ENCODE assay signal across 20 cellular contexts in genomic region chrX:53085661-53086229, GRCh38. TPM values are rescaled to one million over a fixed set of nuclear protein-coding genes. Genes with fewer than 3 reads are reported as not detected.
A peak's percentile ranks its signal among the peaks of the same experiment; 100 is the strongest.
DNase-seq lines count a peak whose midpoint lies in the region; ATAC-seq, FAIRE-seq and TF ChIP-seq lines count a peak whose summit lies in the region.
"Had no signal": no experiment of that assay in that cellular context is flagged by ENCODE, and none has a peak within 500 bp of the region (broad histone marks: within the 10 kb centered on the region; RNA-seq: fewer than 3 reads in every experiment).

No MANE protein-coding gene starts in this region.

- H3K9me3 Mint-ChIP-seq in CD4-positive, alpha-beta T cell: no peaks in the 10 kb centered on the region
- H3K9me3 Mint-ChIP-seq in neural crest cell: peaks cover 3% of the 10 kb centered on the region
- H3K9me3 Mint-ChIP-seq: stimulated activated naive B cell treated with anti-CD40 and anti-IgM and Interleukin-4, amounts not matched to agents 10 μg/mL and 1 μg/mL and 100 μg/mL, for 72 hours had no signal

- H3K4ac ChIP-seq in IMR-90 (ENCODE audit: low read depth, low read length): no peak overlapping the region

- no peak for TF ChIP-seq RAD21 in IMR-90 (IDR thresholded peaks at IDR 0.05; ENCODE audit: low read length)

- H4K5ac ChIP-seq in IMR-90 (ENCODE audit: low read depth, low read length): no peak overlapping the region

- WGBS in IMR-90 (ENCODE audit: extremely low coverage in 2 of 2, insufficient read length in 1 of 2), 2 experiments: 78% methylated on average over 4 of the region's 17 CpGs; no CpG with 5 or more reads in 1 of the 2 experiments

- H3K36me3 ChIP-seq in IMR-90 (ENCODE audit: control insufficient read depth, insufficient read depth, low read length) (peaks cover 30% of the 10 kb centered on the region), bronchial epithelial cell (ENCODE audit: control insufficient read depth, insufficient read depth, low read length) (no peaks in the 10 kb centered on the region)
- H3K36me3 ChIP-seq: right lobe of liver had no signal

- no peak overlapping the region for H2BK15ac ChIP-seq in IMR-90 (ENCODE audit: low read depth, low read length)

- dilution Hi-C loops in IMR-90 (cut with HindIII; ENCODE audit: low sequenced_read_pairs, unreplicated experiment): no loop called here

- H4K20me1 ChIP-seq in IMR-90 (ENCODE audit: insufficient read depth, low read length): peaks cover 35% of the 10 kb centered on the region

- peaks cover under 1% of the 10 kb centered on the region; the same call in 1 of the 2 replicates for H3K4me1 ChIP-seq in IMR-90 (ENCODE audit: control insufficient read depth, insufficient read depth, low read length)

- no peak overlapping the region for H3K56ac ChIP-seq in IMR-90 (ENCODE audit: extremely low read depth, insufficient read depth, low read length)

- peak overlapping the region; percentile 98 for H3K27ac Mint-ChIP-seq in CD4-positive, alpha-beta T cell
- no peak overlapping the region for H3K27ac Mint-ChIP-seq in neural crest cell (ENCODE audit: unreplicated experiment)
- H3K27ac Mint-ChIP-seq: stimulated activated naive B cell treated with anti-CD40 and anti-IgM and Interleukin-4, amounts not matched to agents 10 μg/mL and 1 μg/mL and 100 μg/mL, for 72 hours had no signal

- H2AFZ ChIP-seq in IMR-90 (replicated peaks; ENCODE audit: low read length, poor library complexity): no peak overlapping the region
- H2AFZ ChIP-seq: GM23248 had no signal

- H2BK120ac ChIP-seq in IMR-90 (ENCODE audit: low read depth, low read length): no peak overlapping the region

- H3K9ac ChIP-seq in IMR-90 (ENCODE audit: low read depth, low read length): no peak overlapping the region
- H3K9ac ChIP-seq: GM23248 had no signal

- POLR2A ChIA-PET in CD4-positive, alpha-beta T cell (lab: Charles Lee): no interaction called here
- POLR2A ChIA-PET in IMR-90 (lab: Charles Lee; ENCODE audit: unreplicated experiment) (no interaction called here), GM10248 (lab: Yijun Ruan, JAX) (no interaction called here)

- peaks cover 77% of the 10 kb centered on the region for H3K4me1 Mint-ChIP-seq in CD4-positive, alpha-beta T cell (ENCODE audit: low read depth)
- peaks cover 58% of the 10 kb centered on the region for H3K4me1 Mint-ChIP-seq in neural crest cell

- H3K27me3 ChIP-seq in CD4-positive, alpha-beta T cell (ENCODE audit: control insufficient read depth, insufficient read depth, low read length): no peaks in the 10 kb centered on the region
- no peaks in the 10 kb centered on the region for H3K27me3 ChIP-seq in IMR-90 (ENCODE audit: control insufficient read depth, insufficient read depth, low read length)
- no peaks in the 10 kb centered on the region for H3K27me3 ChIP-seq in bronchial epithelial cell (ENCODE audit: control insufficient read depth, insufficient read depth, low read length)
- H3K27me3 ChIP-seq: right lobe of liver had no signal

- H3K4me3 ChIP-seq in IMR-90 (ENCODE audit: insufficient read depth, low read depth, low read length): no peak overlapping the region
- no peak overlapping the region for H3K4me3 ChIP-seq in bronchial epithelial cell (ENCODE audit: low read depth, low read length)
- H3K4me3 ChIP-seq: GM23248, mucosa of descending colon, right lobe of liver had no signal

- DNase-seq in CD4-positive, alpha-beta T cell: peak in 1 of 10 experiments; percentile 5
- DNase-seq in IMR-90 (no peak), bronchial epithelial cell (ENCODE audit: low read depth) (no peak), neural crest cell (ENCODE audit: low read depth, low spot score) (no peak), inferior parietal cortex (ENCODE audit: extremely low spot score) (no peak), GM10248 (ENCODE audit: extremely low spot score) (no peak), T-helper 9 cell (no peak)
- DNase-seq: effector CD4-positive, alpha-beta T cell; foreskin melanocyte; islet precursor cell; KG1; mucosa of descending colon; NCI-H1417; NCI-H524; stimulated activated CD4-positive, alpha-beta T cell treated with anti-CD3 and anti-CD28 coated beads, Interleukin-4, amount 100 ng/mL, for 24 hours; stimulated activated naive B cell treated with anti-CD40 and anti-IgM and Interleukin-4, amounts not matched to agents 10 μg/mL and 1 μg/mL and 100 μg/mL, for 72 hours had no signal

- CTCF ChIA-PET in CD4-positive, alpha-beta T cell (lab: Charles Lee): no interaction called here
- CTCF ChIA-PET in IMR-90 (lab: Yijun Ruan, JAX) (no interaction called here), GM10248 (lab: Yijun Ruan, JAX) (no interaction called here)

- H3K36me3 Mint-ChIP-seq in CD4-positive, alpha-beta T cell (ENCODE audit: low read depth): peaks cover 75% of the 10 kb centered on the region
- H3K36me3 Mint-ChIP-seq in neural crest cell (ENCODE audit: low read depth): peaks cover 12% of the 10 kb centered on the region

- no peak for TF ChIP-seq CTCF in CD4-positive, alpha-beta T cell (IDR thresholded peaks at IDR 0.05)
- no peak for TF ChIP-seq CTCF in IMR-90 (conservative IDR thresholded peaks at IDR 0.05; ENCODE audit: low read depth, low read length)
- TF ChIP-seq CTCF in bronchial epithelial cell (IDR thresholded peaks at IDR 0.05; ENCODE audit: insufficient read depth, low read length, severe bottlenecking): no peak
- TF ChIP-seq CTCF in neural crest cell (conservative IDR thresholded peaks at IDR 0.05): no peak
- no peak for TF ChIP-seq CTCF in GM10248 (IDR thresholded peaks at IDR 0.05; ENCODE audit: control extremely low read depth, extremely low read depth, low read depth, missing control alignments)

- H2AK9ac ChIP-seq in IMR-90 (replicated peaks; ENCODE audit: low read depth, low read length, poor library complexity): no peak overlapping the region

- H3K4me3 Mint-ChIP-seq in CD4-positive, alpha-beta T cell: peak overlapping the region; percentile 83
- peak overlapping the region; percentile 49 for H3K4me3 Mint-ChIP-seq in neural crest cell
- H3K4me3 Mint-ChIP-seq: stimulated activated naive B cell treated with anti-CD40 and anti-IgM and Interleukin-4, amounts not matched to agents 10 μg/mL and 1 μg/mL and 100 μg/mL, for 72 hours had no signal

- H3K18ac ChIP-seq in IMR-90 (ENCODE audit: low read depth, low read length): no peak overlapping the region

- H3K27me3 Mint-ChIP-seq in CD4-positive, alpha-beta T cell: no peaks in the 10 kb centered on the region
- H3K27me3 Mint-ChIP-seq in neural crest cell (ENCODE audit: low read depth): no peaks in the 10 kb centered on the region

- BruUV-seq in IMR-90 (replicated peaks; lab: Mats Ljungman, UMichigan): TSS peak; percentile 81

- no peaks in the 10 kb centered on the region for H3K9me3 ChIP-seq in CD4-positive, alpha-beta T cell (ENCODE audit: control insufficient read depth, low read length)
- no peaks in the 10 kb centered on the region for H3K9me3 ChIP-seq in IMR-90 (ENCODE audit: control insufficient read depth, insufficient read depth, low read length)
- H3K9me3 ChIP-seq: mucosa of descending colon, right lobe of liver had no signal

- H2BK5ac ChIP-seq in IMR-90 (ENCODE audit: low read depth, low read length, poor library complexity, severe bottlenecking): no peak overlapping the region

- H3K14ac ChIP-seq in IMR-90 (replicated peaks; ENCODE audit: low read depth, low read length): no peak overlapping the region

- no peak overlapping the region for H3K23ac ChIP-seq in IMR-90 (ENCODE audit: low read depth, low read length)

- in situ Hi-C loops in IMR-90 (cut with MboI; ENCODE audit: low sequenced_read_pairs): no loop called here

- H3K27ac ChIP-seq in CD4-positive, alpha-beta T cell (ENCODE audit: low read depth, low read length): no peak overlapping the region
- H3K27ac ChIP-seq in IMR-90 (ENCODE audit: insufficient read depth, low read length): no peak overlapping the region
- H3K27ac ChIP-seq: GM23248, right lobe of liver had no signal

- H3K9me1 ChIP-seq in IMR-90 (ENCODE audit: insufficient read depth, low read length): peaks cover 5% of the 10 kb centered on the region

- H2BK20ac ChIP-seq in IMR-90 (ENCODE audit: low read depth, low read length): no peak overlapping the region

- peaks cover 8 to 36% of the 10 kb centered on the region in 2 experiments; a peak in 2 of 4 replicates for H3K79me1 ChIP-seq in IMR-90 (ENCODE audit: low read depth in 1 of 2, low read length in 2 of 2)

- H2AK5ac ChIP-seq in IMR-90 (ENCODE audit: low read depth, low read length): no peak overlapping the region

- no peak for TF ChIP-seq POLR2A in IMR-90 (IDR thresholded peaks at IDR 0.05; ENCODE audit: low read depth, low read length)

- intact Hi-C loops in CD4-positive, alpha-beta T cell (cut with DNase I, micrococcal nuclease): no loop called here
- intact Hi-C loops in IMR-90 (cut with micrococcal nuclease): no loop called here

- no peak overlapping the region for H4K91ac ChIP-seq in IMR-90 (ENCODE audit: insufficient read depth, low read depth, low read length)

- no peak overlapping the region for H3K4me2 ChIP-seq in IMR-90 (ENCODE audit: low read depth, low read length)

- FAIRE-seq in bronchial epithelial cell (lab: Jason Lieb, UNC): peak; percentile 86
- FAIRE-seq: RCC 7860 had no signal

- H4K8ac ChIP-seq in IMR-90 (ENCODE audit: low read depth in 2 of 2, low read length in 2 of 2): no peak overlapping the region

- ATAC-seq in CD4-positive, alpha-beta T cell (ENCODE audit: poor library complexity): no peak
- ATAC-seq in IMR-90 (ENCODE audit: low read depth) (no peak), HG02678 (IDR thresholded peaks at IDR 0.05; ENCODE audit: unreplicated experiment) (no peak)
- ATAC-seq: mucosa of descending colon; stimulated activated naive B cell treated with anti-CD40 and anti-IgM and Interleukin-4, amounts not matched to agents 10 μg/mL and 1 μg/mL and 100 μg/mL, for 72 hours had no signal

RNA-seq across cellular contexts. Expression of gene TSPYL2, which starts 3.6 kb away (rescaled TPM):
- total RNA-seq in CD4-positive, alpha-beta T cell: 100 to 1,000 TPM; 428 to 461 TPM
- total RNA-seq in IMR-90 (2012; rRNA removed) (19.2 and 20.6 TPM in 2 replicates), bronchial epithelial cell (8.7 and 12.9 TPM in 2 replicates), neural crest cell (17.6 and 17.9 TPM in 2 replicates)
- 42.6 and 49.7 TPM in 2 replicates for polyA plus RNA-seq in IMR-90 (2012; rRNA removed)
- 9.7 and 11.3 TPM in 2 replicates for polyA plus RNA-seq in IMR-90 (2012; cell fraction: cytosol; rRNA removed)
- polyA plus RNA-seq in IMR-90 (2012; cell fraction: nucleus; rRNA removed; ENCODE audit: low replicate concordance): 201 and 584 TPM in 2 replicates

RNA-seq across cellular contexts. Expression of gene KANTR, which starts 8.2 kb away (rescaled TPM):
- 1 to 10 TPM; 6.2 to 6.8 TPM for total RNA-seq in CD4-positive, alpha-beta T cell
- 3.6 and 6.3 TPM in 2 replicates for total RNA-seq in IMR-90 (2012; rRNA removed)
- polyA plus RNA-seq in IMR-90 (2012; rRNA removed): 1.3 and 1.6 TPM in 2 replicates
- polyA plus RNA-seq in IMR-90 (2012; cell fraction: cytosol; rRNA removed): 0.19 and 0.51 TPM in 2 replicates
- 2.3 and 8.6 TPM in 2 replicates for polyA plus RNA-seq in IMR-90 (2012; cell fraction: nucleus; rRNA removed; ENCODE audit: low replicate concordance)
- total RNA-seq in bronchial epithelial cell: 4.5 and 5.5 TPM in 2 replicates
- total RNA-seq in neural crest cell: 10.1 and 11.6 TPM in 2 replicates

RNA-seq across cellular contexts. Expression of gene GPR173, which starts 37.2 kb away (rescaled TPM):
- not detected for total RNA-seq in CD4-positive, alpha-beta T cell
- total RNA-seq in IMR-90 (2012; rRNA removed) (0.90 and 1.1 TPM in 2 replicates), bronchial epithelial cell (under 0.01 TPM in 1 of 2 replicates, not detected in the other), neural crest cell (11.8 and 13.0 TPM in 2 replicates)
- 5.2 and 6.1 TPM in 2 replicates for polyA plus RNA-seq in IMR-90 (2012; rRNA removed)
- polyA plus RNA-seq in IMR-90 (2012; cell fraction: cytosol; rRNA removed): 1.8 and 2.6 TPM in 2 replicates
- 46.8 and 69.5 TPM in 2 replicates for polyA plus RNA-seq in IMR-90 (2012; cell fraction: nucleus; rRNA removed; ENCODE audit: low replicate concordance)

Comparison
In these comparisons a context has a peak if more than half of its experiments do, and no peak if none do; other contexts are left out.
1. RNA of gene TSPYL2, which starts 3.6 kb away (total RNA-seq): 428 to 461 TPM in CD4-positive, alpha-beta T cell; 19.2 to 20.6 TPM in IMR-90, 17.6 to 17.9 TPM in neural crest cell and 8.7 to 12.9 TPM in bronchial epithelial cell; every median in the first group is over 10 times any median in the second.